ENCODE assay signal across 1 cellular context in the genomic region with DNA sequence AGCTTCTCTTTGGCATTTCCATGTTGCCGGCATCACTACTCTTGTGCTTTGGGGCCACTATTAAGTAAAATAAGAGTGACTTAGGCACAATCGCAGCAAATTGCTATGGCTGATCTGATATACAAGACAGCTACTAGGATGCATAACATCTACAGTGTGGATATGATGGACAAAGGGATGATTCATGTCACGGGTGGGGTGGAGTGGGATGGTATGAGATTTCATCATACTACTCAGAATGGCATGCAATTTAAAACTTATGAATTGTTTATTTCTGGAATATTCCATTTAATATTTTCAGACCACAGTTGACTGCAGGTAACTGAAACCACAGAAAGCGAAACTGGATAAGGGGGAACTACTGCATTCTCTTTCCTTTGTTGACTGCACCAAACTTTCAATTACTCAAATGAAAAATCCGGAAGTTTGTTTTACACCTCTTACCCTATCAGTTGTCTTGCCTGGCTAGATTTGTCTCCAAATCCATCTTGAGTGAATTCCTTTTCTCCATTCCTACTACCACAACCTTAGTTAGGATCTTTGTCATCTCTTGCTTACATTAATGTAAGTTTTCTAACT.
TF ChIP-seq lines count a peak whose summit lies in the region.

No MANE protein-coding gene starts in this region.

TF ChIP-seq in WTC11, 78 proteins besides CTCF, POLR2A, EP300 and RAD21 (continued from another document):
- TF ChIP-seq, protein P1, sequence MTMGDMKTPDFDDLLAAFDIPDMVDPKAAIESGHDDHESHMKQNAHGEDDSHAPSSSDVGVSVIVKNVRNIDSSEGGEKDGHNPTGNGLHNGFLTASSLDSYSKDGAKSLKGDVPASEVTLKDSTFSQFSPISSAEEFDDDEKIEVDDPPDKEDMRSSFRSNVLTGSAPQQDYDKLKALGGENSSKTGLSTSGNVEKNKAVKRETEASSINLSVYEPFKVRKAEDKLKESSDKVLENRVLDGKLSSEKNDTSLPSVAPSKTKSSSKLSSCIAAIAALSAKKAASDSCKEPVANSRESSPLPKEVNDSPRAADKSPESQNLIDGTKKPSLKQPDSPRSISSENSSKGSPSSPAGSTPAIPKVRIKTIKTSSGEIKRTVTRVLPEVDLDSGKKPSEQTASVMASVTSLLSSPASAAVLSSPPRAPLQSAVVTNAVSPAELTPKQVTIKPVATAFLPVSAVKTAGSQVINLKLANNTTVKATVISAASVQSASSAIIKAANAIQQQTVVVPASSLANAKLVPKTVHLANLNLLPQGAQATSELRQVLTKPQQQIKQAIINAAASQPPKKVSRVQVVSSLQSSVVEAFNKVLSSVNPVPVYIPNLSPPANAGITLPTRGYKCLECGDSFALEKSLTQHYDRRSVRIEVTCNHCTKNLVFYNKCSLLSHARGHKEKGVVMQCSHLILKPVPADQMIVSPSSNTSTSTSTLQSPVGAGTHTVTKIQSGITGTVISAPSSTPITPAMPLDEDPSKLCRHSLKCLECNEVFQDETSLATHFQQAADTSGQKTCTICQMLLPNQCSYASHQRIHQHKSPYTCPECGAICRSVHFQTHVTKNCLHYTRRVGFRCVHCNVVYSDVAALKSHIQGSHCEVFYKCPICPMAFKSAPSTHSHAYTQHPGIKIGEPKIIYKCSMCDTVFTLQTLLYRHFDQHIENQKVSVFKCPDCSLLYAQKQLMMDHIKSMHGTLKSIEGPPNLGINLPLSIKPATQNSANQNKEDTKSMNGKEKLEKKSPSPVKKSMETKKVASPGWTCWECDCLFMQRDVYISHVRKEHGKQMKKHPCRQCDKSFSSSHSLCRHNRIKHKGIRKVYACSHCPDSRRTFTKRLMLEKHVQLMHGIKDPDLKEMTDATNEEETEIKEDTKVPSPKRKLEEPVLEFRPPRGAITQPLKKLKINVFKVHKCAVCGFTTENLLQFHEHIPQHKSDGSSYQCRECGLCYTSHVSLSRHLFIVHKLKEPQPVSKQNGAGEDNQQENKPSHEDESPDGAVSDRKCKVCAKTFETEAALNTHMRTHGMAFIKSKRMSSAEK (CRISPR knock-in tag; IDR thresholded peaks at IDR 0.05; ENCODE audit: borderline replicate concordance) = no peak
- TF ChIP-seq NR2C2 (CRISPR knock-in tag; IDR thresholded peaks at IDR 0.05) (no peak), MLX (CRISPR knock-in tag; IDR thresholded peaks at IDR 0.05) (no peak), TEAD4 (CRISPR knock-in tag; IDR thresholded peaks at IDR 0.05) (no peak), NFYB (CRISPR knock-in tag; conservative IDR thresholded peaks at IDR 0.05; ENCODE audit: low read depth) (no peak), SMAD4 (CRISPR knock-in tag; IDR thresholded peaks at IDR 0.05) (no peak)
- TF ChIP-seq, protein P2, sequence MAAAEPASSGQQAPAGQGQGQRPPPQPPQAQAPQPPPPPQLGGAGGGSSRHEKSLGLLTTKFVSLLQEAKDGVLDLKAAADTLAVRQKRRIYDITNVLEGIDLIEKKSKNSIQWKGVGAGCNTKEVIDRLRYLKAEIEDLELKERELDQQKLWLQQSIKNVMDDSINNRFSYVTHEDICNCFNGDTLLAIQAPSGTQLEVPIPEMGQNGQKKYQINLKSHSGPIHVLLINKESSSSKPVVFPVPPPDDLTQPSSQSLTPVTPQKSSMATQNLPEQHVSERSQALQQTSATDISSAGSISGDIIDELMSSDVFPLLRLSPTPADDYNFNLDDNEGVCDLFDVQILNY (CRISPR knock-in tag; IDR thresholded peaks at IDR 0.05) = no peak
- TF ChIP-seq, protein P3, sequence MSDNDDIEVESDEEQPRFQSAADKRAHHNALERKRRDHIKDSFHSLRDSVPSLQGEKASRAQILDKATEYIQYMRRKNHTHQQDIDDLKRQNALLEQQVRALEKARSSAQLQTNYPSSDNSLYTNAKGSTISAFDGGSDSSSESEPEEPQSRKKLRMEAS (CRISPR knock-in tag; IDR thresholded peaks at IDR 0.05) = no peak
- TF ChIP-seq, protein P4, sequence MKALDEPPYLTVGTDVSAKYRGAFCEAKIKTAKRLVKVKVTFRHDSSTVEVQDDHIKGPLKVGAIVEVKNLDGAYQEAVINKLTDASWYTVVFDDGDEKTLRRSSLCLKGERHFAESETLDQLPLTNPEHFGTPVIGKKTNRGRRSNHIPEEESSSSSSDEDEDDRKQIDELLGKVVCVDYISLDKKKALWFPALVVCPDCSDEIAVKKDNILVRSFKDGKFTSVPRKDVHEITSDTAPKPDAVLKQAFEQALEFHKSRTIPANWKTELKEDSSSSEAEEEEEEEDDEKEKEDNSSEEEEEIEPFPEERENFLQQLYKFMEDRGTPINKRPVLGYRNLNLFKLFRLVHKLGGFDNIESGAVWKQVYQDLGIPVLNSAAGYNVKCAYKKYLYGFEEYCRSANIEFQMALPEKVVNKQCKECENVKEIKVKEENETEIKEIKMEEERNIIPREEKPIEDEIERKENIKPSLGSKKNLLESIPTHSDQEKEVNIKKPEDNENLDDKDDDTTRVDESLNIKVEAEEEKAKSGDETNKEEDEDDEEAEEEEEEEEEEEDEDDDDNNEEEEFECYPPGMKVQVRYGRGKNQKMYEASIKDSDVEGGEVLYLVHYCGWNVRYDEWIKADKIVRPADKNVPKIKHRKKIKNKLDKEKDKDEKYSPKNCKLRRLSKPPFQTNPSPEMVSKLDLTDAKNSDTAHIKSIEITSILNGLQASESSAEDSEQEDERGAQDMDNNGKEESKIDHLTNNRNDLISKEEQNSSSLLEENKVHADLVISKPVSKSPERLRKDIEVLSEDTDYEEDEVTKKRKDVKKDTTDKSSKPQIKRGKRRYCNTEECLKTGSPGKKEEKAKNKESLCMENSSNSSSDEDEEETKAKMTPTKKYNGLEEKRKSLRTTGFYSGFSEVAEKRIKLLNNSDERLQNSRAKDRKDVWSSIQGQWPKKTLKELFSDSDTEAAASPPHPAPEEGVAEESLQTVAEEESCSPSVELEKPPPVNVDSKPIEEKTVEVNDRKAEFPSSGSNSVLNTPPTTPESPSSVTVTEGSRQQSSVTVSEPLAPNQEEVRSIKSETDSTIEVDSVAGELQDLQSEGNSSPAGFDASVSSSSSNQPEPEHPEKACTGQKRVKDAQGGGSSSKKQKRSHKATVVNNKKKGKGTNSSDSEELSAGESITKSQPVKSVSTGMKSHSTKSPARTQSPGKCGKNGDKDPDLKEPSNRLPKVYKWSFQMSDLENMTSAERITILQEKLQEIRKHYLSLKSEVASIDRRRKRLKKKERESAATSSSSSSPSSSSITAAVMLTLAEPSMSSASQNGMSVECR (CRISPR knock-in tag; IDR thresholded peaks at IDR 0.05; ENCODE audit: borderline replicate concordance) = no peak
